ENCODE assay signal across 19 cellular contexts in genomic region chr16:72576189-72576588, GRCh38.
A peak's percentile ranks its signal among the peaks of the same experiment; 100 is the strongest.
DNase-seq lines count a peak whose midpoint lies in the region; ATAC-seq, FAIRE-seq and TF ChIP-seq lines count a peak whose summit lies in the region.
"Had no signal": no experiment of that assay in that cellular context is flagged by ENCODE, and none has a peak within 500 bp of the region (broad histone marks: within the 10 kb centered on the region; RNA-seq: fewer than 3 reads in every experiment).

No MANE protein-coding gene starts in this region.

- POLR2A ChIA-PET in GM12878 (lab: Charles Lee) (no interaction called here), A673 (lab: Charles Lee; ENCODE audit: low non-redundant PET) (no interaction called here)

- H3K9ac ChIP-seq in KMS-11: no peak overlapping the region
- no peak overlapping the region for H3K9ac ChIP-seq in GM12878 (ENCODE audit: control insufficient read depth, insufficient read depth, low read length)
- H3K9ac ChIP-seq: BLaER1 had no signal

- H3K4me3 ChIP-seq in KMS-11 (IDR thresholded peaks at IDR 0.05; ENCODE audit: insufficient read depth, low read depth, low read length) (no peak overlapping the region), GM12878 (no peak overlapping the region), lower leg skin (ENCODE audit: low read depth, poor library complexity, severe bottlenecking) (no peak overlapping the region), A673 (ENCODE audit: low read depth, low read length, poor library complexity, severe bottlenecking) (no peak overlapping the region)
- H3K4me3 ChIP-seq: BLaER1 had no signal

- no peak for TF ChIP-seq EP300 in GM12878 (IDR thresholded peaks at IDR 0.05; ENCODE audit: borderline replicate concordance in 1 of 2, control insufficient read depth in 1 of 2, low read depth in 2 of 2, low read length in 2 of 2)

- TF ChIP-seq RAD21 in GM12878 (IDR thresholded peaks at IDR 0.05; ENCODE audit: insufficient read depth, low read depth, low read length): no peak

- H3K27me3 Mint-ChIP-seq in effector memory CD8-positive, alpha-beta T cell: no peaks in the 10 kb centered on the region
- H3K27me3 Mint-ChIP-seq: B cell; CD4-positive, CD25-positive, alpha-beta regulatory T cell had no signal

- CTCF ChIA-PET in GM12878 (lab: Yijun Ruan, JAX): no interaction called here
- CTCF ChIA-PET in A673 (lab: Charles Lee): no interaction called here

- H4K20me1 ChIP-seq in KMS-11 (ENCODE audit: insufficient read depth) (no peaks in the 10 kb centered on the region), GM12878 (ENCODE audit: control insufficient read depth, insufficient read depth) (no peaks in the 10 kb centered on the region)
- H4K20me1 ChIP-seq: BLaER1 had no signal

- no peak for TF ChIP-seq CTCF in KMS-11 (conservative IDR thresholded peaks at IDR 0.05; ENCODE audit: low read depth, low read length)
- no peak for TF ChIP-seq CTCF in GM12878 (IDR thresholded peaks at IDR 0.05 in 2 of 3, conservative IDR thresholded peaks at IDR 0.05 in 1 of 3; ENCODE audit: control insufficient read depth in 2 of 3, extremely low read depth in 1 of 3, insufficient read depth in 1 of 3, low read depth in 3 of 3, low read length in 3 of 3)
- no peak for TF ChIP-seq CTCF in lower leg skin (IDR thresholded peaks at IDR 0.05)
- no peak for TF ChIP-seq CTCF in A673 (conservative IDR thresholded peaks at IDR 0.05; ENCODE audit: low read depth, low read length)

- no peak overlapping the region for H3K27ac Mint-ChIP-seq in effector memory CD8-positive, alpha-beta T cell
- H3K27ac Mint-ChIP-seq: B cell; CD4-positive, CD25-positive, alpha-beta regulatory T cell; CD8-positive, alpha-beta T cell had no signal

- H2AFZ ChIP-seq in KMS-11 (ENCODE audit: low read depth) (no peak overlapping the region), GM12878 (ENCODE audit: control insufficient read depth, low read depth, low read length) (no peak overlapping the region)

- no peaks in the 10 kb centered on the region for H3K27me3 ChIP-seq in KMS-11 (ENCODE audit: insufficient read depth, low read depth)
- no peaks in the 10 kb centered on the region for H3K27me3 ChIP-seq in GM12878 (replicated peaks in 1 of 2; ENCODE audit: control insufficient read depth in 2 of 2, insufficient read depth in 2 of 2, low read length in 1 of 2)
- H3K27me3 ChIP-seq in A673 (replicated peaks; ENCODE audit: insufficient read depth, low read depth, low read length, poor library complexity): no peaks in the 10 kb centered on the region
- H3K27me3 ChIP-seq: BLaER1 had no signal

- DNase-seq in GM18507 (ENCODE audit: extremely low spot score, insufficient read length, low read depth): no peak
- no peak for DNase-seq in GM12878 (ENCODE audit: low read depth, low spot score)
- no peak for DNase-seq in effector memory CD8-positive, alpha-beta T cell
- DNase-seq in lower leg skin (ENCODE audit: low spot score in 2 of 2): no peak
- no peak for DNase-seq in A673 (ENCODE audit: low spot score)
- DNase-seq: Caco-2; CD4-positive, CD25-positive, alpha-beta regulatory T cell; CD8-positive, alpha-beta T cell; DMS153; DND-41; GOT3; HCEC 1CT had no signal

- H3K4me2 ChIP-seq in KMS-11: peak overlapping the region; percentile 36; the same call in 1 of the 2 replicates
- H3K4me2 ChIP-seq in GM12878 (ENCODE audit: control insufficient read depth, insufficient read depth): no peak overlapping the region
- H3K4me2 ChIP-seq: BLaER1 had no signal

- peak; percentile 31; the same call in 1 of the 3 replicates for ATAC-seq in GM12878
- ATAC-seq in effector memory CD8-positive, alpha-beta T cell (replicated peaks): no peak
- ATAC-seq: CD8-positive, alpha-beta T cell had no signal

- SMC1A ChIA-PET in GM12878 (lab: Charles Lee; ENCODE audit: uncharacterized antibody, unreplicated experiment): no interaction called here

- FAIRE-seq in GM18507 (lab: Jason Lieb, UNC) (peak; percentile 42), GM12878 (lab: Jason Lieb, UNC) (no peak)
- FAIRE-seq: G401.6, GM12891, H54 had no signal

- H3K4me3 Mint-ChIP-seq in effector memory CD8-positive, alpha-beta T cell: no peak overlapping the region
- H3K4me3 Mint-ChIP-seq: B cell; CD4-positive, CD25-positive, alpha-beta regulatory T cell; CD8-positive, alpha-beta T cell had no signal

- H3K79me2 ChIP-seq in KMS-11 (ENCODE audit: insufficient read depth, low read depth) (no peaks in the 10 kb centered on the region), GM12878 (ENCODE audit: control insufficient read depth, insufficient read depth, low read length) (no peaks in the 10 kb centered on the region)

- 80% methylated on average over 3 of the region's 3 CpGs for WGBS in GM12878 (ENCODE audit: insufficient coverage, insufficient replicate concordance, low lambda C conversion rate, missing lambda C conversion rate)
- WGBS in lower leg skin, 2 donors: 92 to 93% methylated on average over 3 of the region's 3 CpGs

- intact Hi-C loops in GM12878 (cut with micrococcal nuclease; ENCODE audit: unreplicated experiment) (no loop called here), lower leg skin (cut with DNase I; ENCODE audit: low total_unique reads) (no loop called here), A673 (cut with micrococcal nuclease; ENCODE audit: unreplicated experiment) (no loop called here)

- H3K27ac ChIP-seq in KMS-11 (peak overlapping the region; percentile 10; the same call in 1 of the 2 replicates), GM12878 (ENCODE audit: control insufficient read depth, insufficient read depth) (no peak overlapping the region), A673 (ENCODE audit: low read depth, low read length, poor library complexity, severe bottlenecking) (no peak overlapping the region)
- H3K27ac ChIP-seq: BLaER1, C4-2B had no signal

- no peaks in the 10 kb centered on the region; the same call in 2 of the 3 replicates for H3K9me3 ChIP-seq in GM12878 (replicated peaks; ENCODE audit: control insufficient read depth, insufficient read depth, low read length)
- H3K9me3 ChIP-seq in A673 (ENCODE audit: low read depth, low read length, poor library complexity, severe bottlenecking): no peaks in the 10 kb centered on the region
- H3K9me3 ChIP-seq: Caco-2 had no signal

- peaks cover 18% of the 10 kb centered on the region for H3K4me1 ChIP-seq in KMS-11 (ENCODE audit: low read depth, poor library complexity, severe bottlenecking)
- H3K4me1 ChIP-seq in GM12878 (ENCODE audit: control insufficient read depth, insufficient read depth, low read length): no peaks in the 10 kb centered on the region
- no peaks in the 10 kb centered on the region for H3K4me1 ChIP-seq in A673 (ENCODE audit: insufficient read depth, low read length, poor library complexity, severe bottlenecking)
- H3K4me1 ChIP-seq: Caco-2 had no signal

- in situ Hi-C loops in GM12878 (cut with MboI): no loop called here

- BruUV-seq in GM12878 (replicated peaks; lab: Mats Ljungman, UMichigan) (no TSS peak), A673 (replicated peaks; lab: Mats Ljungman, UMichigan) (no TSS peak)

- no peak for TF ChIP-seq POLR2A in GM12878 (IDR thresholded peaks at IDR 0.05; ENCODE audit: low read depth, low read length)
- no peak for TF ChIP-seq POLR2A in lower leg skin (IDR thresholded peaks at IDR 0.05)

- no peaks in the 10 kb centered on the region for H3K9me3 Mint-ChIP-seq in effector memory CD8-positive, alpha-beta T cell
- H3K9me3 Mint-ChIP-seq: CD8-positive, alpha-beta T cell had no signal

- H3K36me3 ChIP-seq in KMS-11 (ENCODE audit: insufficient read depth) (no peaks in the 10 kb centered on the region), GM12878 (ENCODE audit: control insufficient read depth in 2 of 2, insufficient read depth in 2 of 2, low read length in 1 of 2) (no peaks in the 10 kb centered on the region), A673 (ENCODE audit: insufficient read depth, low read length, poor library complexity, severe bottlenecking) (no peaks in the 10 kb centered on the region)
- H3K36me3 ChIP-seq: BLaER1 had no signal

- RAD21 ChIA-PET in GM12878 (lab: Charles Lee; ENCODE audit: unreplicated experiment): no interaction called here

- no peaks in the 10 kb centered on the region for H3K4me1 Mint-ChIP-seq in effector memory CD8-positive, alpha-beta T cell (ENCODE audit: low read depth in 2 of 2)
- H3K4me1 Mint-ChIP-seq: CD4-positive, CD25-positive, alpha-beta regulatory T cell had no signal

- H3K36me3 Mint-ChIP-seq in effector memory CD8-positive, alpha-beta T cell (ENCODE audit: insufficient read depth): no peaks in the 10 kb centered on the region
- H3K36me3 Mint-ChIP-seq: CD4-positive, CD25-positive, alpha-beta regulatory T cell; CD8-positive, alpha-beta T cell had no signal

TF ChIP-seq in GM12878, 131 proteins besides CTCF, POLR2A, EP300 and RAD21 (continues in another document):
- no peak for TF ChIP-seq ZNF274 (IDR thresholded peaks at IDR 0.05; ENCODE audit: insufficient read depth, insufficient read length)
- TF ChIP-seq, protein P1, sequence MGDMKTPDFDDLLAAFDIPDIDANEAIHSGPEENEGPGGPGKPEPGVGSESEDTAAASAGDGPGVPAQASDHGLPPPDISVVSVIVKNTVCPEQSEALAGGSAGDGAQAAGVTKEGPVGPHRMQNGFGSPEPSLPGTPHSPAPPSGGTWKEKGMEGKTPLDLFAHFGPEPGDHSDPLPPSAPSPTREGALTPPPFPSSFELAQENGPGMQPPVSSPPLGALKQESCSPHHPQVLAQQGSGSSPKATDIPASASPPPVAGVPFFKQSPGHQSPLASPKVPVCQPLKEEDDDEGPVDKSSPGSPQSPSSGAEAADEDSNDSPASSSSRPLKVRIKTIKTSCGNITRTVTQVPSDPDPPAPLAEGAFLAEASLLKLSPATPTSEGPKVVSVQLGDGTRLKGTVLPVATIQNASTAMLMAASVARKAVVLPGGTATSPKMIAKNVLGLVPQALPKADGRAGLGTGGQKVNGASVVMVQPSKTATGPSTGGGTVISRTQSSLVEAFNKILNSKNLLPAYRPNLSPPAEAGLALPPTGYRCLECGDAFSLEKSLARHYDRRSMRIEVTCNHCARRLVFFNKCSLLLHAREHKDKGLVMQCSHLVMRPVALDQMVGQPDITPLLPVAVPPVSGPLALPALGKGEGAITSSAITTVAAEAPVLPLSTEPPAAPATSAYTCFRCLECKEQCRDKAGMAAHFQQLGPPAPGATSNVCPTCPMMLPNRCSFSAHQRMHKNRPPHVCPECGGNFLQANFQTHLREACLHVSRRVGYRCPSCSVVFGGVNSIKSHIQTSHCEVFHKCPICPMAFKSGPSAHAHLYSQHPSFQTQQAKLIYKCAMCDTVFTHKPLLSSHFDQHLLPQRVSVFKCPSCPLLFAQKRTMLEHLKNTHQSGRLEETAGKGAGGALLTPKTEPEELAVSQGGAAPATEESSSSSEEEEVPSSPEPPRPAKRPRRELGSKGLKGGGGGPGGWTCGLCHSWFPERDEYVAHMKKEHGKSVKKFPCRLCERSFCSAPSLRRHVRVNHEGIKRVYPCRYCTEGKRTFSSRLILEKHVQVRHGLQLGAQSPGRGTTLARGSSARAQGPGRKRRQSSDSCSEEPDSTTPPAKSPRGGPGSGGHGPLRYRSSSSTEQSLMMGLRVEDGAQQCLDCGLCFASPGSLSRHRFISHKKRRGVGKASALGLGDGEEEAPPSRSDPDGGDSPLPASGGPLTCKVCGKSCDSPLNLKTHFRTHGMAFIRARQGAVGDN (IDR thresholded peaks at IDR 0.05): no peak
- TF ChIP-seq JUNB (IDR thresholded peaks at IDR 0.05): no peak
